ENCODE assay signal across 8 cellular contexts in genomic region chr1:20151906-20152598, GRCh38. TPM values are rescaled to one million over a fixed set of nuclear protein-coding genes. Genes with fewer than 3 reads are reported as not detected.
DNase-seq lines count a peak whose midpoint lies in the region; ATAC-seq and TF ChIP-seq lines count a peak whose summit lies in the region.

No MANE protein-coding gene starts in this region.

- POLR2A ChIA-PET in naive thymus-derived CD8-positive, alpha-beta T cell (lab: Charles Lee) = interaction anchor here (0.6 kb wide), 1 partner anchor 73 kb away, joined by 5 read pairs; no protein-coding TSS in a partner anchor

- peak overlapping the region in 4 of 10 donors; percentile 3 to 81 (median 57) for H3K27ac Mint-ChIP-seq in naive thymus-derived CD8-positive, alpha-beta T cell
- peak overlapping the region; percentile 81 for H3K27ac Mint-ChIP-seq in stimulated activated effector memory CD8-positive, alpha-beta T cell treated with anti-CD3 and anti-CD28 coated beads, Interleukin-12 subunit alpha, Interleukin-12 subunit beta, amount 100 ng/mL, for 72 hours

- peaks cover 0 to under 1% (median 0%) of the 10 kb centered on the region in 9 donors for H3K9me3 Mint-ChIP-seq in naive thymus-derived CD8-positive, alpha-beta T cell
- H3K9me3 Mint-ChIP-seq in stimulated activated effector memory CD8-positive, alpha-beta T cell treated with anti-CD3 and anti-CD28 coated beads, Interleukin-12 subunit alpha, Interleukin-12 subunit beta, amount 100 ng/mL, for 72 hours = no peaks in the 10 kb centered on the region

- DNase-seq in NCI-H1417 (lab: John Stamatoyannopoulos, UW) (peak; percentile 47 to 77 (median 67)), NCI-H1417 treated with DMSO at 0.1 percent for 48 hours (lab: John Stamatoyannopoulos, UW) (no peak), HuH-7.5 (ENCODE audit: low spot score) (peak; percentile 87), Peyer's patch (peak; percentile 80 to 92 (median 86)), fibroblast of pulmonary artery (ENCODE audit: low read depth) (peak; percentile 76)
- DNase-seq in activated T-helper 1 cell treated with anti-CD3 and anti-CD28 coated beads, Interleukin-2, amount 50 U/mL, for 16 hours (ENCODE audit: low read depth in 1 of 2, low spot score in 1 of 2) = peak; percentile 60 to 62
- peak; percentile 60 to 85 (median 72) for DNase-seq in naive thymus-derived CD8-positive, alpha-beta T cell
- DNase-seq in stimulated activated effector memory CD8-positive, alpha-beta T cell treated with anti-CD3 and anti-CD28 coated beads, Interleukin-12 subunit alpha, Interleukin-12 subunit beta, amount 100 ng/mL, for 72 hours (ENCODE audit: low spot score in 2 of 2) = peak; percentile 82 to 87

- ATAC-seq in naive thymus-derived CD8-positive, alpha-beta T cell = peak; percentile 92 to 98
- peak; percentile 85 for ATAC-seq in stimulated activated effector memory CD8-positive, alpha-beta T cell treated with anti-CD3 and anti-CD28 coated beads, Interleukin-12 subunit alpha, Interleukin-12 subunit beta, amount 100 ng/mL, for 72 hours

- no peaks in the 10 kb centered on the region for H3K27me3 ChIP-seq in Peyer's patch

- TF ChIP-seq CTCF in Peyer's patch (IDR thresholded peaks at IDR 0.05) (peak; percentile 80 to 96 (median 92)), fibroblast of pulmonary artery (IDR thresholded peaks at IDR 0.05; ENCODE audit: low read length, missing control alignments) (peak; percentile 85)

- H3K27ac ChIP-seq in Peyer's patch = peak overlapping the region in 2 of 4 donors; percentile 49 to 59

- H3K36me3 ChIP-seq in Peyer's patch = no peaks in the 10 kb centered on the region

- H3K4me1 Mint-ChIP-seq in naive thymus-derived CD8-positive, alpha-beta T cell = peaks cover 4 to 19% (median 10%) of the 10 kb centered on the region in 4 donors
- peaks cover 20% of the 10 kb centered on the region for H3K4me1 Mint-ChIP-seq in stimulated activated effector memory CD8-positive, alpha-beta T cell treated with anti-CD3 and anti-CD28 coated beads, Interleukin-12 subunit alpha, Interleukin-12 subunit beta, amount 100 ng/mL, for 72 hours

- H3K27me3 Mint-ChIP-seq in naive thymus-derived CD8-positive, alpha-beta T cell = peaks cover 0 to 6% (median 0%) of the 10 kb centered on the region in 5 donors

- H3K4me3 ChIP-seq in Peyer's patch (peak overlapping the region; percentile 34 to 45 (median 39)), fibroblast of pulmonary artery (replicated peaks; ENCODE audit: low read depth, low read length) (peak overlapping the region; percentile 37)

- H3K4me3 Mint-ChIP-seq in naive thymus-derived CD8-positive, alpha-beta T cell = peak overlapping the region; percentile 72 to 88 (median 82)
- H3K4me3 Mint-ChIP-seq in stimulated activated effector memory CD8-positive, alpha-beta T cell treated with anti-CD3 and anti-CD28 coated beads, Interleukin-12 subunit alpha, Interleukin-12 subunit beta, amount 100 ng/mL, for 72 hours = peak overlapping the region; percentile 72

- H3K36me3 Mint-ChIP-seq in naive thymus-derived CD8-positive, alpha-beta T cell = no peaks in the 10 kb centered on the region
- no peaks in the 10 kb centered on the region for H3K36me3 Mint-ChIP-seq in stimulated activated effector memory CD8-positive, alpha-beta T cell treated with anti-CD3 and anti-CD28 coated beads, Interleukin-12 subunit alpha, Interleukin-12 subunit beta, amount 100 ng/mL, for 72 hours

- no peak for TF ChIP-seq POLR2A in Peyer's patch (IDR thresholded peaks at IDR 0.05)

- no peaks in the 10 kb centered on the region for H3K9me3 ChIP-seq in Peyer's patch

- peaks cover 0 to 10% (median 3%) of the 10 kb centered on the region in 4 donors for H3K4me1 ChIP-seq in Peyer's patch

RNA-seq across cellular contexts. Expression of gene PLA2G2F, which starts 12.9 kb away (rescaled TPM):
- total RNA-seq in Peyer's patch = under 1 TPM in 2 of 4 donors, not detected in 2; 0.27 to 0.35 TPM
- not detected for total RNA-seq in naive thymus-derived CD8-positive, alpha-beta T cell
- polyA plus RNA-seq in naive thymus-derived CD8-positive, alpha-beta T cell = not detected

RNA-seq across cellular contexts. Expression of gene PLA2G2D, which starts 32.7 kb away (rescaled TPM):
- total RNA-seq in Peyer's patch = under 1 TPM in 1 of 4 donors, not detected in 3; 0.40 TPM
- total RNA-seq in naive thymus-derived CD8-positive, alpha-beta T cell = not detected
- polyA plus RNA-seq in naive thymus-derived CD8-positive, alpha-beta T cell = not detected

RNA-seq across cellular contexts. Expression of gene UBXN10, which starts 33.8 kb away (rescaled TPM):
- 1 to 10 TPM in 3 of 4 donors, under 1 TPM in 1; 0.94 to 5.7 (median 2.2) TPM for total RNA-seq in Peyer's patch
- total RNA-seq in naive thymus-derived CD8-positive, alpha-beta T cell = not detected
- under 1 TPM; 0.04 to 0.30 (median 0.07) TPM for polyA plus RNA-seq in naive thymus-derived CD8-positive, alpha-beta T cell

RNA-seq across cellular contexts. Expression of gene PLA2G2C, which starts 34.3 kb away (rescaled TPM):
- total RNA-seq in Peyer's patch = 1 to 10 TPM in 1 of 4 donors, not detected in 3; 1.0 TPM
- not detected for total RNA-seq in naive thymus-derived CD8-positive, alpha-beta T cell
- not detected for polyA plus RNA-seq in naive thymus-derived CD8-positive, alpha-beta T cell
